Comparison of ENCODE assay signal across 9 cellular contexts in genomic region chr22:26172389-26172990, GRCh38. TPM values are rescaled to one million over a fixed set of nuclear protein-coding genes. Genes with fewer than 3 reads are reported as not detected.
DNase-seq lines count a peak whose midpoint lies in the region; ATAC-seq and TF ChIP-seq lines count a peak whose summit lies in the region.
"Had no signal": no experiment of that assay in that cellular context is flagged by ENCODE, and none has a peak within 500 bp of the region (broad histone marks: within the 10 kb centered on the region; RNA-seq: fewer than 3 reads in every experiment).

No MANE protein-coding gene starts in this region.

- H3K27me3 ChIP-seq in BJ (ENCODE audit: control insufficient read depth, insufficient read depth, low read length), result peaks cover 23% of the 10 kb centered on the region

- no peaks in the 10 kb centered on the region for H3K36me3 ChIP-seq in BJ (ENCODE audit: control insufficient read depth, insufficient read depth, low read length)
- H3K36me3 ChIP-seq: upper lobe of left lung had no signal

- H3K27me3 Mint-ChIP-seq in activated naive CD8-positive, alpha-beta T cell treated with anti-CD3 and anti-CD28 coated beads, Interleukin-2, amount 50 U/mL, for 24 hours, result peaks cover 52% of the 10 kb centered on the region

- DNase-seq in BJ (ENCODE audit: low read depth) (no peak), GM13976 (ENCODE audit: low spot score) (peak; percentile 54), NCI-H345 treated with DMSO at 0.1 percent for 48 hours (lab: John Stamatoyannopoulos, UW; ENCODE audit: unreplicated experiment) (peak; percentile 40), inferior parietal cortex (ENCODE audit: extremely low spot score) (peak; percentile 64)
- DNase-seq in activated naive CD8-positive, alpha-beta T cell treated with anti-CD3 and anti-CD28 coated beads, Interleukin-2, amount 50 U/mL, for 24 hours, result peak; percentile 34
- peak; percentile 35 for DNase-seq in stimulated activated naive CD8-positive, alpha-beta T cell treated with anti-CD3 and anti-CD28 coated beads, Interleukin-15, Interleukin-2, amounts not matched to agents 100 U/mL and 50 U/mL, for 24 hours
- DNase-seq: upper lobe of left lung had no signal

- no peaks in the 10 kb centered on the region for H3K36me3 Mint-ChIP-seq in activated naive CD8-positive, alpha-beta T cell treated with anti-CD3 and anti-CD28 coated beads, Interleukin-2, amount 50 U/mL, for 24 hours (ENCODE audit: low read depth)

- CTCF ChIA-PET in BJ (lab: Yijun Ruan, JAX), result interaction anchor here (0.5 to 2.1 kb wide), 31 partner anchors 9 to 1124 kb away, joined by 3 to 17 read pairs (median 4); no protein-coding TSS in a partner anchor

- H3K4me3 ChIP-seq in BJ (ENCODE audit: low read depth, low read length), result no peak overlapping the region
- H3K4me3 ChIP-seq: upper lobe of left lung had no signal

- no peaks in the 10 kb centered on the region for H3K9me3 Mint-ChIP-seq in activated naive CD8-positive, alpha-beta T cell treated with anti-CD3 and anti-CD28 coated beads, Interleukin-2, amount 50 U/mL, for 24 hours

- H3K27ac Mint-ChIP-seq in activated naive CD8-positive, alpha-beta T cell treated with anti-CD3 and anti-CD28 coated beads, Interleukin-2, amount 50 U/mL, for 24 hours, result no peak overlapping the region

- in situ Hi-C loops in GM13976 (cut with MboI; ENCODE audit: low sequenced_read_pairs, unreplicated experiment), result no loop called here

- TF ChIP-seq CTCF in BJ (IDR thresholded peaks at IDR 0.05; ENCODE audit: insufficient read depth, low read depth, low read length) (peak; percentile 76), GM13976 (IDR thresholded peaks at IDR 0.05; ENCODE audit: borderline replicate concordance, control extremely low read depth, extremely low read depth, insufficient read depth, missing control alignments) (peak; percentile 68)

- H3K4me3 Mint-ChIP-seq in activated naive CD8-positive, alpha-beta T cell treated with anti-CD3 and anti-CD28 coated beads, Interleukin-2, amount 50 U/mL, for 24 hours, result no peak overlapping the region

- ATAC-seq in activated naive CD8-positive, alpha-beta T cell treated with anti-CD3 and anti-CD28 coated beads, Interleukin-2, amount 50 U/mL, for 24 hours, result no peak
- peak; percentile 43 for ATAC-seq in stimulated activated naive CD8-positive, alpha-beta T cell treated with anti-CD3 and anti-CD28 coated beads, Interleukin-15, Interleukin-2, amounts not matched to agents 100 U/mL and 50 U/mL, for 24 hours
- ATAC-seq in HG03039 (IDR thresholded peaks at IDR 0.05; ENCODE audit: unreplicated experiment) (no peak), GM21526 (IDR thresholded peaks at IDR 0.05; ENCODE audit: low FRiP score, unreplicated experiment) (no peak)

- H3K4me1 Mint-ChIP-seq in activated naive CD8-positive, alpha-beta T cell treated with anti-CD3 and anti-CD28 coated beads, Interleukin-2, amount 50 U/mL, for 24 hours, result peaks cover 5% of the 10 kb centered on the region

- POLR2A ChIA-PET in BJ (lab: Charles Lee), result interaction anchor here (0.6 kb wide), 1 partner anchor 150 kb away, joined by 3 read pairs; no protein-coding TSS in a partner anchor

RNA-seq across cellular contexts. Expression of gene SEZ6L, which starts 3.2 kb away (rescaled TPM):
- 0.04 TPM in 1 of 2 replicates, not detected in the other for polyA plus RNA-seq in BJ (2011; rRNA removed)
- not detected in 2 replicates for polyA minus RNA-seq in BJ (2011; rRNA and poly(A)+ RNA removed)
